ENCODE assay signal across 14 cellular contexts in genomic region chr22:27420186-27420816, GRCh38.
DNase-seq lines count a peak whose midpoint lies in the region; ATAC-seq and TF ChIP-seq lines count a peak whose summit lies in the region.
"Had no signal": no experiment of that assay in that cellular context is flagged by ENCODE, and none has a peak within 500 bp of the region (broad histone marks: within the 10 kb centered on the region; RNA-seq: fewer than 3 reads in every experiment).

No MANE protein-coding gene starts in this region.

- H3K27me3 ChIP-seq in GM23338 (ENCODE audit: insufficient read depth) (no peaks in the 10 kb centered on the region), right atrium auricular region (no peaks in the 10 kb centered on the region), skeletal muscle satellite cell (ENCODE audit: control insufficient read depth, insufficient read depth, low read length) (peaks cover 8% of the 10 kb centered on the region)

- no peaks in the 10 kb centered on the region for H3K9me3 ChIP-seq in right atrium auricular region
- H3K9me3 ChIP-seq in skeletal muscle satellite cell (replicated peaks; ENCODE audit: low read length), result peaks cover 7% of the 10 kb centered on the region

- H3K4me1 Mint-ChIP-seq in GM23338 (peaks cover 25% of the 10 kb centered on the region), chondrocyte (ENCODE audit: low read depth) (peaks cover 63% of the 10 kb centered on the region), CD14-positive monocyte (peaks cover 7% of the 10 kb centered on the region)
- H3K4me1 Mint-ChIP-seq: stimulated activated naive CD8-positive, alpha-beta T cell treated with anti-CD3 and anti-CD28 coated beads, Interleukin-15, amount 100 ng/mL, for 72 hours had no signal

- H3K36me3 ChIP-seq in GM23338 (ENCODE audit: insufficient read depth) (no peaks in the 10 kb centered on the region), right atrium auricular region (no peaks in the 10 kb centered on the region), skeletal muscle satellite cell (ENCODE audit: insufficient read depth, low read length) (no peaks in the 10 kb centered on the region)

- intact Hi-C loops in CD14-positive monocyte (cut with micrococcal nuclease), result no loop called here

- H3K9me2 ChIP-seq in GM23338 (ENCODE audit: insufficient read depth), result no peaks in the 10 kb centered on the region

- no peak overlapping the region for H3K27ac Mint-ChIP-seq in GM23338
- peak overlapping the region; percentile 99 for H3K27ac Mint-ChIP-seq in chondrocyte (ENCODE audit: unreplicated experiment)
- H3K27ac Mint-ChIP-seq in CD14-positive monocyte, result no peak overlapping the region
- H3K27ac Mint-ChIP-seq: activated CD8-positive, alpha-beta T cell treated with anti-CD3 and anti-CD28 coated beads, Interleukin-2, amount 10 ng/mL, durations not matched to agents 7 days and 5 days had no signal

- no peak overlapping the region for H3K4me3 ChIP-seq in GM23338
- no peak overlapping the region for H3K4me3 ChIP-seq in right atrium auricular region
- peak overlapping the region; percentile 25 for H3K4me3 ChIP-seq in skeletal muscle satellite cell (ENCODE audit: low read length)

- H3K36me3 Mint-ChIP-seq in GM23338 (ENCODE audit: low read depth) (no peaks in the 10 kb centered on the region), chondrocyte (ENCODE audit: low read depth) (peaks cover 3% of the 10 kb centered on the region), CD14-positive monocyte (no peaks in the 10 kb centered on the region)

- H3K27ac ChIP-seq in GM23338 (ENCODE audit: low read depth), result no peak overlapping the region
- peak overlapping the region; percentile 64 to 66 for H3K27ac ChIP-seq in right atrium auricular region

- H3K79me2 ChIP-seq in GM23338 (replicated peaks; ENCODE audit: insufficient read depth), result no peaks in the 10 kb centered on the region

- H2AFZ ChIP-seq in GM23338, result peak overlapping the region; percentile 80

- no peaks in the 10 kb centered on the region for H3F3A ChIP-seq in GM23338 (replicated peaks; ENCODE audit: low read depth)

- no peak for TF ChIP-seq CTCF in GM23338 (conservative IDR thresholded peaks at IDR 0.05; ENCODE audit: low read depth in 2 of 2)
- no peak for TF ChIP-seq CTCF in chondrocyte (IDR thresholded peaks at IDR 0.05)
- TF ChIP-seq CTCF in right atrium auricular region (IDR thresholded peaks at IDR 0.05), result no peak
- no peak for TF ChIP-seq CTCF in CD14-positive monocyte (IDR thresholded peaks at IDR 0.05)

- H3K4me1 ChIP-seq in GM23338 (ENCODE audit: insufficient read depth) (peaks cover 8% of the 10 kb centered on the region; the same call in 1 of the 2 replicates), right atrium auricular region (peaks cover 0 to 22% of the 10 kb centered on the region in 2 donors), skeletal muscle satellite cell (ENCODE audit: control insufficient read depth, insufficient read depth, low read length) (peaks cover 35% of the 10 kb centered on the region)

- H3K4me2 ChIP-seq in GM23338 (no peak overlapping the region), skeletal muscle satellite cell (ENCODE audit: low read length) (peak overlapping the region; percentile 83)

- H3K27me3 Mint-ChIP-seq in GM23338 (ENCODE audit: insufficient read depth, low read depth, poor library complexity) (peaks cover 17% of the 10 kb centered on the region), chondrocyte (ENCODE audit: low read depth) (no peaks in the 10 kb centered on the region), CD14-positive monocyte (ENCODE audit: low read depth in 3 of 3) (peaks cover 20 to 43% (median 23%) of the 10 kb centered on the region in 3 donors)

- DNase-seq in GM23338 (ENCODE audit: low spot score) (no peak), chondrocyte (ENCODE audit: low spot score) (no peak), right atrium auricular region (ENCODE audit: low spot score) (peak; percentile 68), HK-2 (ENCODE audit: unreplicated experiment) (no peak), NCI-H510A (lab: John Stamatoyannopoulos, UW) (no peak), CD14-positive monocyte (ENCODE audit: low spot score) (no peak), MV-4-11 (lab: John Stamatoyannopoulos, UW) (no peak)
- DNase-seq: activated CD8-positive, alpha-beta T cell treated with anti-CD3 and anti-CD28 coated beads, Interleukin-2, amount 10 ng/mL, durations not matched to agents 7 days and 5 days; erythroblast; NCI-H2029 treated with DMSO at 0.1 percent for 48 hours; NCI-H748 treated with DMSO at 0.1 percent for 48 hours; SHP77; stimulated activated naive CD8-positive, alpha-beta T cell treated with anti-CD3 and anti-CD28 coated beads, Interleukin-15, amount 100 ng/mL, for 72 hours had no signal

- H4K20me1 ChIP-seq in GM23338 (replicated peaks; ENCODE audit: insufficient read depth), result no peaks in the 10 kb centered on the region

- H3K9ac ChIP-seq in skeletal muscle satellite cell (ENCODE audit: low read depth, low read length), result peak overlapping the region; percentile 55

- H3K9me3 Mint-ChIP-seq in GM23338 (no peaks in the 10 kb centered on the region), chondrocyte (ENCODE audit: low read depth) (peaks cover 4% of the 10 kb centered on the region), CD14-positive monocyte (peaks cover 0 to 7% (median 0%) of the 10 kb centered on the region in 7 donors)

- H3K4me3 Mint-ChIP-seq in GM23338 (no peak overlapping the region), chondrocyte (ENCODE audit: unreplicated experiment) (no peak overlapping the region), CD14-positive monocyte (peak overlapping the region in 1 of 2 donors; percentile 3)
- H3K4me3 Mint-ChIP-seq: activated CD8-positive, alpha-beta T cell treated with anti-CD3 and anti-CD28 coated beads, Interleukin-2, amount 10 ng/mL, durations not matched to agents 7 days and 5 days; stimulated activated naive CD8-positive, alpha-beta T cell treated with anti-CD3 and anti-CD28 coated beads, Interleukin-15, amount 100 ng/mL, for 72 hours had no signal

- no peak for ATAC-seq in GM23338
- ATAC-seq: activated CD8-positive, alpha-beta T cell treated with anti-CD3 and anti-CD28 coated beads, Interleukin-2, amount 10 ng/mL, durations not matched to agents 7 days and 5 days; stimulated activated naive CD8-positive, alpha-beta T cell treated with anti-CD3 and anti-CD28 coated beads, Interleukin-15, amount 100 ng/mL, for 72 hours had no signal

TF ChIP-seq in GM23338, 12 proteins besides CTCF, POLR2A, EP300 and RAD21 (continues in another document):
- TF ChIP-seq ZNF462 (CRISPR knock-in tag; IDR thresholded peaks at IDR 0.05), result no peak
- no peak for TF ChIP-seq STAT1 (IDR thresholded peaks at IDR 0.05; ENCODE audit: unreplicated experiment)
- no peak for TF ChIP-seq EZH2 (IDR thresholded peaks at IDR 0.05; ENCODE audit: low read depth, unreplicated experiment)
